In genomic region chr3:152291238-152291637, GRCh38 we compare ENCODE assay signal across 17 cellular contexts. TPM values are rescaled to one million over a fixed set of nuclear protein-coding genes. Genes with fewer than 3 reads are reported as not detected.
DNase-seq lines count a peak whose midpoint lies in the region; ATAC-seq, FAIRE-seq and TF ChIP-seq lines count a peak whose summit lies in the region.
"Had no signal": no experiment of that assay in that cellular context is flagged by ENCODE, and none has a peak within 500 bp of the region (broad histone marks: within the 10 kb centered on the region; RNA-seq: fewer than 3 reads in every experiment).

No MANE protein-coding gene starts in this region.

- no peak overlapping the region for H3K27ac ChIP-seq in kidney (ENCODE audit: low read depth in 2 of 2, low read length in 2 of 2)

- H3K4me1 Mint-ChIP-seq in stimulated activated naive CD8-positive, alpha-beta T cell treated with anti-CD3 and anti-CD28 coated beads, Interleukin-15, Interleukin-2, amounts not matched to agents 100 ng/mL and 50 ng/mL, for 24 hours (ENCODE audit: low read depth) = peaks cover 84% of the 10 kb centered on the region
- peaks cover 74% of the 10 kb centered on the region for H3K4me1 Mint-ChIP-seq in activated CD4-positive, alpha-beta memory T cell treated with anti-CD3 and anti-CD28 coated beads for 36 hours (ENCODE audit: low read depth)

- ATAC-seq in stimulated activated naive CD8-positive, alpha-beta T cell treated with anti-CD3 and anti-CD28 coated beads, Interleukin-15, Interleukin-2, amounts not matched to agents 100 U/mL and 50 U/mL, for 24 hours = no peak
- ATAC-seq in HG03378 (IDR thresholded peaks at IDR 0.05; ENCODE audit: unreplicated experiment) = no peak
- ATAC-seq in GM21529 (IDR thresholded peaks at IDR 0.05; ENCODE audit: unreplicated experiment) = no peak
- no peak for ATAC-seq in GM18502 (IDR thresholded peaks at IDR 0.05; ENCODE audit: poor library complexity, unreplicated experiment)

- H3K36me3 Mint-ChIP-seq in stimulated activated naive CD8-positive, alpha-beta T cell treated with anti-CD3 and anti-CD28 coated beads, Interleukin-15, Interleukin-2, amounts not matched to agents 100 ng/mL and 50 ng/mL, for 24 hours (ENCODE audit: low read depth) = peaks cover 16% of the 10 kb centered on the region
- peaks cover 4% of the 10 kb centered on the region for H3K36me3 Mint-ChIP-seq in activated CD4-positive, alpha-beta memory T cell treated with anti-CD3 and anti-CD28 coated beads for 36 hours

- no peak for TF ChIP-seq CTCF in kidney (IDR thresholded peaks at IDR 0.05; ENCODE audit: borderline replicate concordance, extremely low read depth, insufficient read depth)

- FAIRE-seq in kidney (lab: Jason Lieb, UNC) = peak; percentile 3
- FAIRE-seq: RCC 7860, urothelium cell line had no signal

- in situ Hi-C loops in KBM-7 (cut with MboI; ENCODE audit: low pct_unique_long_range_greater_than_20kb, low sequenced_read_pairs) = loop anchor here (25.0 kb wide), 1 partner anchor 146 kb away; no protein-coding TSS in a partner anchor

- POLR2A ChIA-PET in activated CD4-positive, alpha-beta memory T cell treated with anti-CD3 and anti-CD28 coated beads for 36 hours (lab: Charles Lee) = interaction anchor here (1.0 to 2.7 kb wide), 2 partner anchors 12 to 82 kb away, joined by 4 to 10 read pairs; no protein-coding TSS in a partner anchor

- peak overlapping the region; percentile 43 for H3K4me3 Mint-ChIP-seq in stimulated activated naive CD8-positive, alpha-beta T cell treated with anti-CD3 and anti-CD28 coated beads, Interleukin-15, Interleukin-2, amounts not matched to agents 100 ng/mL and 50 ng/mL, for 24 hours
- H3K4me3 Mint-ChIP-seq in activated CD4-positive, alpha-beta memory T cell treated with anti-CD3 and anti-CD28 coated beads for 36 hours = peak overlapping the region; percentile 27

- peaks cover 9 to 14% of the 10 kb centered on the region in 2 donors for H3K4me1 ChIP-seq in kidney (ENCODE audit: control insufficient read depth in 1 of 2, insufficient read depth in 1 of 2, low read depth in 1 of 2, low read length in 2 of 2)

- no peak overlapping the region for H3K9ac ChIP-seq in kidney (ENCODE audit: low read length in 2 of 2)

- H3K9me3 Mint-ChIP-seq in stimulated activated naive CD8-positive, alpha-beta T cell treated with anti-CD3 and anti-CD28 coated beads, Interleukin-15, Interleukin-2, amounts not matched to agents 100 ng/mL and 50 ng/mL, for 24 hours = no peaks in the 10 kb centered on the region
- no peaks in the 10 kb centered on the region for H3K9me3 Mint-ChIP-seq in activated CD4-positive, alpha-beta memory T cell treated with anti-CD3 and anti-CD28 coated beads for 36 hours

- DNase-seq in stimulated activated naive CD8-positive, alpha-beta T cell treated with anti-CD3 and anti-CD28 coated beads, Interleukin-15, Interleukin-2, amounts not matched to agents 100 U/mL and 50 U/mL, for 24 hours = no peak
- no peak for DNase-seq in activated CD4-positive, alpha-beta memory T cell treated with anti-CD3 and anti-CD28 coated beads for 36 hours
- DNase-seq in kidney = no peak
- DNase-seq in KBM-7 = no peak
- DNase-seq: activated CD4-positive, alpha-beta T cell treated with anti-CD3 and anti-CD28 coated beads for 4 hours; activated gamma-delta T cell; AML-193; effector CD8-positive, alpha-beta T cell; H7; NCI-H2029 treated with DMSO at 0.1 percent for 48 hours; stimulated activated CD4-positive, alpha-beta T cell treated with anti-CD3 and anti-CD28 coated beads, Interleukin-4, amount 100 ng/mL, for 24 hours had no signal

- CTCF ChIA-PET in activated CD4-positive, alpha-beta memory T cell treated with anti-CD3 and anti-CD28 coated beads for 36 hours (lab: Charles Lee) = interaction anchor here (0.6 to 1.5 kb wide), 2 partner anchors 8 to 215 kb away, joined by 3 to 4 read pairs; no protein-coding TSS in a partner anchor

- intact Hi-C loops in activated CD4-positive, alpha-beta memory T cell treated with anti-CD3 and anti-CD28 coated beads for 36 hours (cut with micrococcal nuclease) = loop anchor here (1.0 kb wide), 1 partner anchor 10 kb away; no protein-coding TSS in a partner anchor
- intact Hi-C loops in kidney (cut with DNase I) = no loop called here

- H3K27ac Mint-ChIP-seq in stimulated activated naive CD8-positive, alpha-beta T cell treated with anti-CD3 and anti-CD28 coated beads, Interleukin-15, Interleukin-2, amounts not matched to agents 100 ng/mL and 50 ng/mL, for 24 hours = peak overlapping the region; percentile 77
- peak overlapping the region; percentile 62 for H3K27ac Mint-ChIP-seq in activated CD4-positive, alpha-beta memory T cell treated with anti-CD3 and anti-CD28 coated beads for 36 hours

- no peaks in the 10 kb centered on the region for H3K36me3 ChIP-seq in kidney (ENCODE audit: control insufficient read depth in 1 of 2, insufficient read depth in 2 of 2, low read length in 2 of 2)

- H3K27me3 Mint-ChIP-seq in stimulated activated naive CD8-positive, alpha-beta T cell treated with anti-CD3 and anti-CD28 coated beads, Interleukin-15, Interleukin-2, amounts not matched to agents 100 ng/mL and 50 ng/mL, for 24 hours = no peaks in the 10 kb centered on the region
- H3K27me3 Mint-ChIP-seq in activated CD4-positive, alpha-beta memory T cell treated with anti-CD3 and anti-CD28 coated beads for 36 hours = no peaks in the 10 kb centered on the region

- no peak overlapping the region for H3K4me3 ChIP-seq in kidney (ENCODE audit: low read length in 2 of 2)

- no peaks in the 10 kb centered on the region for H3K9me3 ChIP-seq in kidney (ENCODE audit: control insufficient read depth in 1 of 2, low read length in 2 of 2)

RNA-seq across cellular contexts. Expression of gene MBNL1, which starts 22.5 kb away (rescaled TPM):
- total RNA-seq in activated CD4-positive, alpha-beta memory T cell treated with anti-CD3 and anti-CD28 coated beads for 36 hours = 100 to 1,000 TPM; 290 to 302 TPM
- total RNA-seq in kidney = 167 TPM
- polyA plus RNA-seq in kidney (ENCODE audit: insufficient read depth, low read depth, low replicate concordance) = 22.0 TPM
